In genomic region chr1:1434131-1434811, GRCh38 we compare ENCODE assay signal across 6 cellular contexts. TPM values are rescaled to one million over a fixed set of nuclear protein-coding genes. Genes with fewer than 3 reads are reported as not detected.
DNase-seq lines count a peak whose midpoint lies in the region; ATAC-seq, FAIRE-seq and TF ChIP-seq lines count a peak whose summit lies in the region.

No MANE protein-coding gene starts in this region.

- H3K4me3 ChIP-seq in H7 (ENCODE audit: insufficient read depth, low read depth, low read length) (peak overlapping the region; percentile 5; the same call in 1 of the 2 replicates), coronary artery (peak overlapping the region; percentile 72), pancreas (peak overlapping the region in 1 of 4 donors; percentile 76)

- WGBS in pancreas, 2 donors, result 50 to 56% methylated on average over 24 to 32 of the region's 32 CpGs

- intact Hi-C loops in pancreas (cut with DNase I), result no loop called here

- no peak for FAIRE-seq in pancreas (lab: Jason Lieb, UNC)

- H3K27me3 ChIP-seq in H7 (ENCODE audit: control insufficient read depth, insufficient read depth, low read length) (peaks cover 5% of the 10 kb centered on the region; the same call in 1 of the 2 replicates), pancreas (no peaks in the 10 kb centered on the region)

- DNase-seq in H7 (peak; percentile 93), coronary artery (ENCODE audit: low spot score) (no peak), pancreas (peak in 5 of 6 donors; percentile 59 to 86 (median 71)), NCI-H1436 (lab: John Stamatoyannopoulos, UW) (no peak), NCI-H1436 treated with DMSO at 0.1 percent for 48 hours (lab: John Stamatoyannopoulos, UW) (no peak)

- H3K4me1 ChIP-seq in pancreas, result peaks cover 35 to 78% (median 60%) of the 10 kb centered on the region in 3 donors

- TF ChIP-seq CTCF in coronary artery (IDR thresholded peaks at IDR 0.05) (no peak), pancreas (IDR thresholded peaks at IDR 0.05) (no peak)

- H3K36me3 ChIP-seq in H7 (replicated peaks; ENCODE audit: control insufficient read depth, insufficient read depth, low read length) (no peaks in the 10 kb centered on the region), pancreas (no peaks in the 10 kb centered on the region)

- H3K9me3 ChIP-seq in pancreas, result no peaks in the 10 kb centered on the region

- ATAC-seq in pancreas (peak in 3 of 4 donors; percentile 1 to 12 (median 2)), HG03175 (IDR thresholded peaks at IDR 0.05; ENCODE audit: unreplicated experiment) (no peak)

- H3K27ac ChIP-seq in coronary artery (peak overlapping the region; percentile 38 to 88), pancreas (peak overlapping the region; percentile 81 to 96 (median 92))

RNA-seq across cellular contexts. Expression of gene VWA1, which starts 1.2 kb away (rescaled TPM):
- 32.1 and 37.1 TPM in 2 replicates for total RNA-seq in H7 (2014; rRNA removed; shearing (Covaris generic))
- total RNA-seq in pancreas, result 100 to 1,000 TPM in 2 of 6 donors, 10 to 100 TPM in 4; 25.4 to 138 (median 52.9) TPM
- polyA plus RNA-seq in pancreas, result 10 to 100 TPM; 53.3 to 58.7 TPM

RNA-seq across cellular contexts. Expression of gene ANKRD65, which starts 13.2 kb away (rescaled TPM):
- total RNA-seq in H7 (2014; rRNA removed; shearing (Covaris generic)), result 0.67 TPM in 1 of 2 replicates, not detected in the other
- total RNA-seq in pancreas, result 10 to 100 TPM in 3 of 6 donors, 1 to 10 TPM in 3; 2.3 to 16.1 (median 10.7) TPM
- 10 to 100 TPM; 22.1 to 41.8 TPM for polyA plus RNA-seq in pancreas

RNA-seq across cellular contexts. Expression of gene ATAD3C, which starts 15.2 kb away (rescaled TPM):
- 0.14 and 0.74 TPM in 2 replicates for total RNA-seq in H7 (2014; rRNA removed; shearing (Covaris generic))
- 1 to 10 TPM; 2.4 to 9.5 (median 5.8) TPM for total RNA-seq in pancreas
- 10 to 100 TPM; 11.4 to 22.0 TPM for polyA plus RNA-seq in pancreas

RNA-seq across cellular contexts. Expression of gene MRPL20, which starts 27.2 kb away (rescaled TPM):
- total RNA-seq in H7 (2014; rRNA removed; shearing (Covaris generic)), result 184 and 267 TPM in 2 replicates
- 10 to 100 TPM; 42.1 to 71.8 (median 49.1) TPM for total RNA-seq in pancreas
- 100 to 1,000 TPM in 1 of 2 donors, 10 to 100 TPM in 1; 69.0 to 121 TPM for polyA plus RNA-seq in pancreas

RNA-seq across cellular contexts. Expression of gene CCNL2, which starts 35.1 kb away (rescaled TPM):
- 147 and 200 TPM in 2 replicates for total RNA-seq in H7 (2014; rRNA removed; shearing (Covaris generic))
- 100 to 1,000 TPM in 1 of 6 donors, 10 to 100 TPM in 5; 49.2 to 124 (median 77.1) TPM for total RNA-seq in pancreas
- 100 to 1,000 TPM; 270 to 409 TPM for polyA plus RNA-seq in pancreas

Comparison
In these comparisons a context has a peak if more than half of its experiments do, and no peak if none do; other contexts are left out.
1. DNase-seq: peak in H7 (single experiment) and pancreas (5 of 6); none in coronary artery (single experiment), NCI-H1436 (single experiment) and NCI-H1436 treated with DMSO at 0.1 percent for 48 hours (single experiment).